1 cellular context compared by ENCODE assay signal in genomic region chr16:64823676-64824075, GRCh38.
TF ChIP-seq lines count a peak whose summit lies in the region.

No MANE protein-coding gene starts in this region.

TF ChIP-seq in GM23338, 12 proteins besides CTCF, POLR2A, EP300 and RAD21 (continued from another document):
- TF ChIP-seq, protein P1, sequence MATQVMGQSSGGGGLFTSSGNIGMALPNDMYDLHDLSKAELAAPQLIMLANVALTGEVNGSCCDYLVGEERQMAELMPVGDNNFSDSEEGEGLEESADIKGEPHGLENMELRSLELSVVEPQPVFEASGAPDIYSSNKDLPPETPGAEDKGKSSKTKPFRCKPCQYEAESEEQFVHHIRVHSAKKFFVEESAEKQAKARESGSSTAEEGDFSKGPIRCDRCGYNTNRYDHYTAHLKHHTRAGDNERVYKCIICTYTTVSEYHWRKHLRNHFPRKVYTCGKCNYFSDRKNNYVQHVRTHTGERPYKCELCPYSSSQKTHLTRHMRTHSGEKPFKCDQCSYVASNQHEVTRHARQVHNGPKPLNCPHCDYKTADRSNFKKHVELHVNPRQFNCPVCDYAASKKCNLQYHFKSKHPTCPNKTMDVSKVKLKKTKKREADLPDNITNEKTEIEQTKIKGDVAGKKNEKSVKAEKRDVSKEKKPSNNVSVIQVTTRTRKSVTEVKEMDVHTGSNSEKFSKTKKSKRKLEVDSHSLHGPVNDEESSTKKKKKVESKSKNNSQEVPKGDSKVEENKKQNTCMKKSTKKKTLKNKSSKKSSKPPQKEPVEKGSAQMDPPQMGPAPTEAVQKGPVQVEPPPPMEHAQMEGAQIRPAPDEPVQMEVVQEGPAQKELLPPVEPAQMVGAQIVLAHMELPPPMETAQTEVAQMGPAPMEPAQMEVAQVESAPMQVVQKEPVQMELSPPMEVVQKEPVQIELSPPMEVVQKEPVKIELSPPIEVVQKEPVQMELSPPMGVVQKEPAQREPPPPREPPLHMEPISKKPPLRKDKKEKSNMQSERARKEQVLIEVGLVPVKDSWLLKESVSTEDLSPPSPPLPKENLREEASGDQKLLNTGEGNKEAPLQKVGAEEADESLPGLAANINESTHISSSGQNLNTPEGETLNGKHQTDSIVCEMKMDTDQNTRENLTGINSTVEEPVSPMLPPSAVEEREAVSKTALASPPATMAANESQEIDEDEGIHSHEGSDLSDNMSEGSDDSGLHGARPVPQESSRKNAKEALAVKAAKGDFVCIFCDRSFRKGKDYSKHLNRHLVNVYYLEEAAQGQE (IDR thresholded peaks at IDR 0.05; ENCODE audit: unreplicated experiment), result no peak
